Comparison of ENCODE assay signal across 23 cellular contexts in genomic region chr14:76420827-76421226, GRCh38. TPM values are rescaled to one million over a fixed set of nuclear protein-coding genes. Genes with fewer than 3 reads are reported as not detected.
DNase-seq lines count a peak whose midpoint lies in the region; ATAC-seq, FAIRE-seq and TF ChIP-seq lines count a peak whose summit lies in the region.
"Had no signal": no experiment of that assay in that cellular context is flagged by ENCODE, and none has a peak within 500 bp of the region (broad histone marks: within the 10 kb centered on the region; RNA-seq: fewer than 3 reads in every experiment).

No MANE protein-coding gene starts in this region.

- TF ChIP-seq POLR2A in right lobe of liver (IDR thresholded peaks at IDR 0.05) = no peak
- TF ChIP-seq POLR2A in HepG2 (IDR thresholded peaks at IDR 0.05; ENCODE audit: insufficient read depth in 1 of 2, low read depth in 2 of 2, low read length in 2 of 2) = no peak
- no peak for TF ChIP-seq POLR2A in thyroid gland (IDR thresholded peaks at IDR 0.05)
- no peak for TF ChIP-seq POLR2A in transverse colon (IDR thresholded peaks at IDR 0.05)

- intact Hi-C loops in right lobe of liver (cut with DNase I) = no loop called here
- intact Hi-C loops in HepG2 (cut with micrococcal nuclease; ENCODE audit: unreplicated experiment) = no loop called here
- intact Hi-C loops in thyroid gland (cut with DNase I) = no loop called here
- intact Hi-C loops in transverse colon (cut with DNase I; ENCODE audit: low total_unique reads) = no loop called here

- TF ChIP-seq EP300 in HepG2 (IDR thresholded peaks at IDR 0.05; ENCODE audit: low read depth in 2 of 2, low read length in 2 of 2) (no peak), HepG2 (CRISPR knock-in tag; IDR thresholded peaks at IDR 0.05; ENCODE audit: borderline replicate concordance) (no peak), transverse colon (IDR thresholded peaks at IDR 0.05; ENCODE audit: low read depth) (no peak)

- H2AFZ ChIP-seq in HepG2 (ENCODE audit: low read length) = no peak overlapping the region

- FAIRE-seq in HepG2 (lab: Jason Lieb, UNC) = no peak
- FAIRE-seq: A549, D721Med, GM12891, GM18507 had no signal

- H3K4me1 ChIP-seq in right lobe of liver (peaks cover 0 to 7% (median 0%) of the 10 kb centered on the region in 4 donors), HepG2 (ENCODE audit: insufficient read depth, low read length) (0 out of 2 replicates have a peak, but pooled peaks cover 11% of the 10 kb centered on the region), thyroid gland (peaks cover 5% of the 10 kb centered on the region in 2 donors), transverse colon (no peaks in the 10 kb centered on the region)
- H3K4me1 ChIP-seq: A549; BE2C; BLaER1 treated with 17β-estradiol and CSF1 and Interleukin-3, amounts not matched to agents 10 nM and 100 nM had no signal

- H3K9me3 ChIP-seq in right lobe of liver (no peaks in the 10 kb centered on the region), HepG2 (ENCODE audit: low read length) (no peaks in the 10 kb centered on the region), WERI-Rb-1 (ENCODE audit: severe bottlenecking) (no peaks in the 10 kb centered on the region), thyroid gland (no peaks in the 10 kb centered on the region), transverse colon (no peaks in the 10 kb centered on the region)
- H3K9me3 ChIP-seq: A549; BE2C; BLaER1 treated with 17β-estradiol and CSF1 and Interleukin-3, amounts not matched to agents 10 nM and 100 nM had no signal

- TF ChIP-seq RAD21 in HepG2 (CRISPR knock-in tag; IDR thresholded peaks at IDR 0.05) = no peak

- H4K20me1 ChIP-seq in HepG2 (ENCODE audit: insufficient read depth, low read length) = no peaks in the 10 kb centered on the region
- H4K20me1 ChIP-seq: BLaER1 treated with 17β-estradiol and CSF1 and Interleukin-3, amounts not matched to agents 10 nM and 100 nM had no signal

- in situ Hi-C loops in HepG2 (cut with HindIII; ENCODE audit: extremely low pct_ligation_motif_present, low pct_unique_long_range_greater_than_20kb) = no loop called here
- in situ Hi-C loops in transverse colon (cut with MboI; ENCODE audit: low pct_ligation_motif_present in 1 of 4, low pct_unique_long_range_greater_than_20kb in 1 of 4, low sequenced_read_pairs in 3 of 4) = no loop called here

- H3K27ac ChIP-seq in right lobe of liver (no peak overlapping the region), HepG2 (ENCODE audit: extremely low read length, insufficient read depth, low read length) (no peak overlapping the region), WERI-Rb-1 (no peak overlapping the region), thyroid gland (no peak overlapping the region), transverse colon (no peak overlapping the region)
- H3K27ac ChIP-seq: A549; BLaER1 treated with 17β-estradiol and CSF1 and Interleukin-3, amounts not matched to agents 10 nM and 100 nM had no signal

- CTCF ChIA-PET in HepG2 (lab: Yijun Ruan, JAX; ENCODE audit: low intra/inter-chr PET ratio, low total read pairs) = no interaction called here

- POLR2A ChIA-PET in HepG2 (lab: Yijun Ruan, JAX) = no interaction called here

- H3K4me3 ChIP-seq in right lobe of liver (no peak overlapping the region), HepG2 (replicated peaks in 1 of 3; ENCODE audit: insufficient read depth in 1 of 3, low read depth in 2 of 3, low read length in 3 of 3) (no peak overlapping the region), WERI-Rb-1 (ENCODE audit: low read depth, low read length) (no peak overlapping the region), thyroid gland (replicated peaks in 1 of 3) (no peak overlapping the region), transverse colon (no peak overlapping the region)
- H3K4me3 ChIP-seq: A549; BLaER1 treated with 17β-estradiol and CSF1 and Interleukin-3, amounts not matched to agents 10 nM and 100 nM had no signal

- ATAC-seq in right lobe of liver (peak; percentile 27 to 64 (median 44)), HepG2 (no peak)
- ATAC-seq: A549 had no signal

- no peak overlapping the region for H3K9ac ChIP-seq in HepG2 (ENCODE audit: insufficient read depth, low read depth, low read length)
- H3K9ac ChIP-seq: BLaER1 treated with 17β-estradiol and CSF1 and Interleukin-3, amounts not matched to agents 10 nM and 100 nM had no signal

- no peak for DNase-seq in right lobe of liver
- DNase-seq in HepG2 (ENCODE audit: low spot score) = no peak
- DNase-seq in WERI-Rb-1 = peak; percentile 20
- peak; percentile 33 to 62 for DNase-seq in thyroid gland
- no peak for DNase-seq in dermis blood vessel endothelial cell
- DNase-seq in transverse colon = no peak
- DNase-seq: 8988T; ACHN; AML-193; BE2C; CD4-positive, alpha-beta T cell; CD8-positive, alpha-beta memory T cell; DMS 273 treated with DMSO at 0.1 percent for 48 hours; GF-D8; HCEC 1CT had no signal

- TF ChIP-seq CTCF in right lobe of liver (IDR thresholded peaks at IDR 0.05) (no peak), HepG2 (CRISPR knock-in tag; IDR thresholded peaks at IDR 0.05) (no peak), WERI-Rb-1 (IDR thresholded peaks at IDR 0.05; ENCODE audit: low read depth, low read length) (no peak), thyroid gland (IDR thresholded peaks at IDR 0.05) (no peak), transverse colon (IDR thresholded peaks at IDR 0.05) (no peak)

- H3K27me3 ChIP-seq in right lobe of liver = no peaks in the 10 kb centered on the region
- H3K27me3 ChIP-seq in HepG2 (ENCODE audit: control insufficient read depth in 1 of 2, insufficient read depth in 2 of 2, low read length in 2 of 2) = no peaks in the 10 kb centered on the region
- no peaks in the 10 kb centered on the region for H3K27me3 ChIP-seq in WERI-Rb-1 (ENCODE audit: insufficient read depth, low read depth, severe bottlenecking)
- no peaks in the 10 kb centered on the region for H3K27me3 ChIP-seq in thyroid gland
- H3K27me3 ChIP-seq in transverse colon = peaks cover 2% of the 10 kb centered on the region
- H3K27me3 ChIP-seq: BE2C; BLaER1 treated with 17β-estradiol and CSF1 and Interleukin-3, amounts not matched to agents 10 nM and 100 nM had no signal

- no CpG with 5 or more reads among the region's 4 CpGs for WGBS in right lobe of liver (ENCODE audit: insufficient coverage, low coverage, low lambda C conversion rate, missing lambda C conversion rate)
- WGBS in HepG2 (ENCODE audit: low lambda C conversion rate) = no CpG with 5 or more reads among the region's 4 CpGs
- 39 to 54% methylated on average over 2 to 4 of the region's 4 CpGs for WGBS in thyroid gland, 2 donors
- 60% methylated on average over 4 of the region's 4 CpGs; no CpG with 5 or more reads in 1 of the 2 donors for WGBS in transverse colon (ENCODE audit: low coverage in 1 of 2), 2 donors

- no TSS peak for BruUV-seq in HepG2 (replicated peaks; lab: Mats Ljungman, UMichigan)

- no peaks in the 10 kb centered on the region for H3K79me2 ChIP-seq in HepG2 (ENCODE audit: insufficient read depth, low read length)

- H3K36me3 ChIP-seq in right lobe of liver (no peaks in the 10 kb centered on the region), HepG2 (replicated peaks in 1 of 2; ENCODE audit: control insufficient read depth in 1 of 2, insufficient read depth in 2 of 2, low read length in 2 of 2) (no peaks in the 10 kb centered on the region), WERI-Rb-1 (no peaks in the 10 kb centered on the region), thyroid gland (no peaks in the 10 kb centered on the region), transverse colon (no peaks in the 10 kb centered on the region)
- H3K36me3 ChIP-seq: BE2C; BLaER1 treated with 17β-estradiol and CSF1 and Interleukin-3, amounts not matched to agents 10 nM and 100 nM had no signal

- no peak overlapping the region for H3K4me2 ChIP-seq in HepG2 (ENCODE audit: low read depth, low read length)
- H3K4me2 ChIP-seq: A549; BLaER1 treated with 17β-estradiol and CSF1 and Interleukin-3, amounts not matched to agents 10 nM and 100 nM had no signal

TF ChIP-seq in HepG2, 621 proteins besides CTCF, POLR2A, EP300 and RAD21 (continues in another document):
- no peak for TF ChIP-seq ZNF761 (CRISPR knock-in tag; conservative IDR thresholded peaks at IDR 0.05)
- no peak for TF ChIP-seq THAP11 (CRISPR knock-in tag; IDR thresholded peaks at IDR 0.05)
- TF ChIP-seq ZNF75D (CRISPR knock-in tag; IDR thresholded peaks at IDR 0.05; ENCODE audit: borderline replicate concordance) = no peak

RNA-seq across cellular contexts. Expression of gene ESRRB, which starts 44.9 kb away (rescaled TPM):
- total RNA-seq in right lobe of liver (under 1 TPM in 3 of 6 experiments, not detected in 3; 0.16 to 0.26 (median 0.17) TPM), HepG2 (2016; rRNA removed; fragmentation: Illumina TruSeq; extraction: Trizol) (0.04 TPM in 1 of 2 replicates, not detected in the other), thyroid gland (not detected), dermis blood vessel endothelial cell (not detected in 2 replicates), transverse colon (under 1 TPM in 1 of 4 donors, not detected in 3; 0.27 TPM)
- total RNA-seq in HepG2 (2016; cell fraction: cytosol; rRNA removed; fragmentation: Illumina TruSeq; extraction: Trizol; ENCODE audit: low read depth) = 0.30 and 0.35 TPM in 2 replicates
- total RNA-seq in HepG2 (2016; cell fraction: insoluble cytoplasmic fraction; rRNA removed; fragmentation: Illumina TruSeq; extraction: Trizol) = 0.19 TPM in 1 of 2 replicates, not detected in the other
- total RNA-seq in HepG2 (2016; cell fraction: membrane; rRNA removed; fragmentation: Illumina TruSeq; extraction: Trizol) = 0.12 and 0.21 TPM in 2 replicates
- total RNA-seq in HepG2 (2016; cell fraction: nucleus; rRNA removed; fragmentation: Illumina TruSeq; extraction: Trizol) = 0.19 and 0.43 TPM in 2 replicates
- 0.33 and 0.35 TPM in 2 replicates for polyA plus RNA-seq in HepG2 (2011; rRNA removed)
- 0.17 and 0.24 TPM in 2 replicates for polyA plus RNA-seq in HepG2 (2011; cell fraction: cytosol; rRNA removed)
- polyA plus RNA-seq in HepG2 (2011; cell fraction: nucleus; rRNA removed) = 2.0 and 2.8 TPM in 2 replicates
- polyA plus RNA-seq in HepG2 (2012) = 0.16 and 0.17 TPM in 2 replicates
- 0.09 and 0.14 TPM in 2 replicates for polyA plus RNA-seq in HepG2 (2016; cell fraction: cytosol; fragmentation: Illumina TruSeq; extraction: Trizol; ENCODE audit: low read depth)
- polyA plus RNA-seq in HepG2 (2016; cell fraction: insoluble cytoplasmic fraction; fragmentation: Illumina TruSeq; extraction: Trizol; ENCODE audit: low read depth) = 0.07 TPM in 1 of 2 replicates, not detected in the other
- polyA plus RNA-seq in HepG2 (2016; cell fraction: membrane; fragmentation: Illumina TruSeq; extraction: Trizol; ENCODE audit: low read depth) = 0.05 and 0.20 TPM in 2 replicates
- 0.15 and 0.69 TPM in 2 replicates for polyA plus RNA-seq in HepG2 (2016; cell fraction: nucleus; fragmentation: Illumina TruSeq; extraction: Trizol; ENCODE audit: insufficient read depth, low read depth)
- 0.05 and 0.46 TPM in 2 replicates for polyA minus RNA-seq in HepG2 (2011; rRNA and poly(A)+ RNA removed; ENCODE audit: low replicate concordance)
- polyA minus RNA-seq in HepG2 (2011; cell fraction: cytosol; rRNA and poly(A)+ RNA removed) = not detected in 2 replicates
- polyA minus RNA-seq in HepG2 (2011; cell fraction: nucleus; rRNA and poly(A)+ RNA removed) = 1.2 and 1.3 TPM in 2 replicates
- total RNA-seq: CD8-positive, alpha-beta memory T cell; Daoy; G401 had no signal
- polyA plus RNA-seq: CD14-positive monocyte; CD8-positive, alpha-beta memory T cell had no signal

Comparison
In these comparisons a context has a peak if more than half of its experiments do, and no peak if none do; other contexts are left out.
1. DNase-seq: peak in WERI-Rb-1 (single experiment) and thyroid gland (2 of 2); none in right lobe of liver (0 of 3), HepG2 (single experiment), dermis blood vessel endothelial cell (single experiment) and transverse colon (single experiment).